ENCODE assay signal across 1 cellular context in the genomic region with DNA sequence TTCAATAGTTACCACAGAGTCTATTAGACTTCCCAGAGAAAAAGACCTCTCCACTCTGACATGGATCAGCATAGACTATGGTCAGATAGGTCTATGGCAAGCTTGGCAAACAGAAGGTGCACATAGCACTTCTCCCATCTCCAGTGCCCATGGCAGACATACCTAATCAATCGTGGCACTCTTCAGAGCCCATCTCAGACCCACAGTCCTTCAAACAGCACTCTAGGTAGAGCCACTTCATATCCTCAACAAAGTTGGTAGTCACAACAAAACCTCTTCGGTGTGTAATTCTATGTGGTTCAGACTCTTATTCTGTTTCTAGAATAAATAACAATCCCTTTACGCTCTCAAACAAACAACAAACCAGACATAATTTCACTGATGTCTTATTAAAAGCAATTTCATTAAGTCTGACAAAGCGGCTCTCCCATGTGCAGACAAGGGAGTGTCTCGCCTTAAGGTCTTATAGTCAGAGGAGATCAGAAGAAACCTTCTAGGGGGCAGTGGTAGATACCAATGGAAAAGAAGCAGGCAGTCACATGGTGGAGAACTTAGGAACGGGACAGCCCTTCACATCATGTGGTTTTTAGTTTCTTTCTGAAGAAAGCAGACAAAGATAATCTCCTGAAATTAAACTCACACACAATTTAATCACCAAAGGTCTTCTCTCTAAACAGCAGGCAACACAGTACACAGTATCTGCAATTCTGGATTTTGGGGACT.
A peak's percentile ranks its signal among the peaks of the same experiment; 100 is the strongest.
TF ChIP-seq lines count a peak whose summit lies in the region.

No MANE protein-coding gene starts in this region.

TF ChIP-seq in K562, 482 proteins besides CTCF, POLR2A, EP300 and RAD21 (continued from another document):
- TF ChIP-seq, protein P1, sequence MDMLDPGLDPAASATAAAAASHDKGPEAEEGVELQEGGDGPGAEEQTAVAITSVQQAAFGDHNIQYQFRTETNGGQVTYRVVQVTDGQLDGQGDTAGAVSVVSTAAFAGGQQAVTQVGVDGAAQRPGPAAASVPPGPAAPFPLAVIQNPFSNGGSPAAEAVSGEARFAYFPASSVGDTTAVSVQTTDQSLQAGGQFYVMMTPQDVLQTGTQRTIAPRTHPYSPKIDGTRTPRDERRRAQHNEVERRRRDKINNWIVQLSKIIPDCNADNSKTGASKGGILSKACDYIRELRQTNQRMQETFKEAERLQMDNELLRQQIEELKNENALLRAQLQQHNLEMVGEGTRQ (CRISPR knock-in tag; IDR thresholded peaks at IDR 0.05): peak; percentile 65
- TF ChIP-seq PRDM10 (IDR thresholded peaks at IDR 0.05; ENCODE audit: partially characterized antibody) (peak; percentile 19), FOXK2 (conservative IDR thresholded peaks at IDR 0.05 in 1 of 2, IDR thresholded peaks at IDR 0.05 in 1 of 2; ENCODE audit: low read depth in 2 of 2) (no peak), RAD51 (IDR thresholded peaks at IDR 0.05; ENCODE audit: borderline replicate concordance, low read depth) (peak; percentile 52; the same call in 1 of the 2 replicates), PTRF (tag; IDR thresholded peaks at IDR 0.05) (no peak)
TF ChIP-seq in K562: peak in this region for 4.
